1 cellular context compared by ENCODE assay signal in genomic region chr16:84532299-84532724, GRCh38.
TF ChIP-seq lines count a peak whose summit lies in the region.

No MANE protein-coding gene starts in this region.

TF ChIP-seq in HepG2, 621 proteins besides CTCF, POLR2A, EP300 and RAD21 (continued from another document):
- TF ChIP-seq ZKSCAN5 (CRISPR knock-in tag; IDR thresholded peaks at IDR 0.05), result no peak
- TF ChIP-seq RBAK (CRISPR knock-in tag; IDR thresholded peaks at IDR 0.05), result no peak
- peak; percentile 41; the same call in 1 of the 2 replicates for TF ChIP-seq SRF (IDR thresholded peaks at IDR 0.05; ENCODE audit: low read depth, low read length)
- TF ChIP-seq ZNF260 (CRISPR knock-in tag; IDR thresholded peaks at IDR 0.05; ENCODE audit: borderline replicate concordance, low read depth), result no peak
- no peak for TF ChIP-seq JARID2 (CRISPR knock-in tag; IDR thresholded peaks at IDR 0.05; ENCODE audit: insufficient replicate concordance)
- 0 out of 2 replicates have a peak, but pooled peaks have one; percentile 15 for TF ChIP-seq ZBTB26 (CRISPR knock-in tag; IDR thresholded peaks at IDR 0.05; ENCODE audit: borderline replicate concordance)
- no peak for TF ChIP-seq TOE1 (CRISPR knock-in tag; IDR thresholded peaks at IDR 0.05)
